Comparison of ENCODE assay signal across 20 cellular contexts in genomic region chr6:30964075-30964474, GRCh38. TPM values are rescaled to one million over a fixed set of nuclear protein-coding genes. Genes with fewer than 3 reads are reported as not detected.
A peak's percentile ranks its signal among the peaks of the same experiment; 100 is the strongest.
DNase-seq lines count a peak whose midpoint lies in the region; ATAC-seq lines count a peak whose summit lies in the region.
"Had no signal": no experiment of that assay in that cellular context is flagged by ENCODE, and none has a peak within 500 bp of the region (broad histone marks: within the 10 kb centered on the region; RNA-seq: fewer than 3 reads in every experiment).

No MANE protein-coding gene starts in this region.

- no peak overlapping the region for H2AFZ ChIP-seq in GM23248

- intact Hi-C loops in dendritic cell treated with granulocyte-macrophage colony-stimulating factor and Interleukin-4, amounts not matched to agents 40 ng/mL and 50 ng/mL, for 4 days (cut with micrococcal nuclease) = no loop called here

- no peak overlapping the region for H3K4me3 Mint-ChIP-seq in T-helper 17 cell
- no peak overlapping the region for H3K4me3 Mint-ChIP-seq in dendritic cell treated with granulocyte-macrophage colony-stimulating factor and Interleukin-4, amounts not matched to agents 40 ng/mL and 50 ng/mL, for 4 days
- H3K4me3 Mint-ChIP-seq: activated naive CD4-positive, alpha-beta T cell treated with anti-CD3 and anti-CD28 coated beads, Interleukin-2, amount 50 U/mL, for 24 hours had no signal

- H3K4me3 ChIP-seq in GM23248 = no peak overlapping the region
- H3K4me3 ChIP-seq: dorsolateral prefrontal cortex, ovary, sigmoid colon had no signal

- no peaks in the 10 kb centered on the region for H3K79me2 ChIP-seq in GM23248 (ENCODE audit: insufficient read depth)

- no peak overlapping the region for H3K27ac ChIP-seq in GM23248
- H3K27ac ChIP-seq: dorsolateral prefrontal cortex, ovary, sigmoid colon, VCaP had no signal

- H3K9ac ChIP-seq in GM23248 = no peak overlapping the region

- H3K4me2 ChIP-seq in GM23248 (ENCODE audit: unreplicated experiment) = no peak overlapping the region

- no peak for DNase-seq in activated naive CD4-positive, alpha-beta T cell treated with anti-CD3 and anti-CD28 coated beads, Interleukin-2, amount 50 U/mL, for 72 hours (ENCODE audit: low spot score in 2 of 2)
- DNase-seq in activated naive CD4-positive, alpha-beta T cell (lab: John Stamatoyannopoulos, UW) = no peak
- DNase-seq in T-helper 17 cell (no peak), T-helper 9 cell (no peak), KBM-7 (no peak), GM23248 (no peak)
- DNase-seq in stimulated activated naive CD8-positive, alpha-beta T cell treated with anti-CD3 and anti-CD28 coated beads, Interleukin-15, Interleukin-2, amounts not matched to agents 100 U/mL and 50 U/mL, for 24 hours = no peak
- DNase-seq: dorsolateral prefrontal cortex, EL, erythroblast, left ventricle myocardium superior, NCI-H1092 treated with DMSO at 0.1 percent for 48 hours, NCI-H2171, ovary, sigmoid colon had no signal

- peaks cover 18% of the 10 kb centered on the region for H3K4me1 Mint-ChIP-seq in T-helper 17 cell
- H3K4me1 Mint-ChIP-seq in dendritic cell treated with granulocyte-macrophage colony-stimulating factor and Interleukin-4, amounts not matched to agents 40 ng/mL and 50 ng/mL, for 4 days (ENCODE audit: low read depth) = peaks cover 2% of the 10 kb centered on the region
- H3K4me1 Mint-ChIP-seq: activated naive CD4-positive, alpha-beta T cell treated with anti-CD3 and anti-CD28 coated beads, Interleukin-2, amount 50 U/mL, for 24 hours had no signal

- H3K9me3 Mint-ChIP-seq in activated naive CD4-positive, alpha-beta T cell treated with anti-CD3 and anti-CD28 coated beads, Interleukin-2, amount 50 U/mL, for 72 hours = no peaks in the 10 kb centered on the region
- H3K9me3 Mint-ChIP-seq in dendritic cell treated with granulocyte-macrophage colony-stimulating factor and Interleukin-4, amounts not matched to agents 40 ng/mL and 50 ng/mL, for 4 days = no peaks in the 10 kb centered on the region
- H3K9me3 Mint-ChIP-seq: activated naive CD4-positive, alpha-beta T cell treated with anti-CD3 and anti-CD28 coated beads, Interleukin-2, amount 50 U/mL, for 24 hours; CD8-positive, alpha-beta memory T cell had no signal

- WGBS in GM23248 (ENCODE audit: low coverage in 1 of 2, low lambda C conversion rate in 2 of 2, missing lambda C conversion rate in 2 of 2), 2 experiments = 63 to 75% methylated on average over 4 of the region's 4 CpGs

- no peaks in the 10 kb centered on the region for H3K36me3 ChIP-seq in GM23248 (ENCODE audit: low read depth)
- H3K36me3 ChIP-seq: ovary, sigmoid colon had no signal

- in situ Hi-C loops in KBM-7 (cut with MboI; ENCODE audit: low pct_unique_long_range_greater_than_20kb, low sequenced_read_pairs) = no loop called here
- in situ Hi-C loops in GM23248 (cut with MboI) = no loop called here

- no peaks in the 10 kb centered on the region for H3K36me3 Mint-ChIP-seq in activated naive CD4-positive, alpha-beta T cell treated with anti-CD3 and anti-CD28 coated beads, Interleukin-2, amount 50 U/mL, for 72 hours
- H3K36me3 Mint-ChIP-seq in T-helper 17 cell (ENCODE audit: low read depth) = peaks cover 2% of the 10 kb centered on the region
- H3K36me3 Mint-ChIP-seq in dendritic cell treated with granulocyte-macrophage colony-stimulating factor and Interleukin-4, amounts not matched to agents 40 ng/mL and 50 ng/mL, for 4 days (ENCODE audit: low read depth) = no peaks in the 10 kb centered on the region
- H3K36me3 Mint-ChIP-seq: activated naive CD4-positive, alpha-beta T cell treated with anti-CD3 and anti-CD28 coated beads, Interleukin-2, amount 50 U/mL, for 24 hours had no signal

- H3K9me2 ChIP-seq in GM23248 (ENCODE audit: insufficient read depth) = no peaks in the 10 kb centered on the region

- H3K27me3 ChIP-seq in GM23248 (replicated peaks; ENCODE audit: insufficient read depth) = peaks cover 20% of the 10 kb centered on the region
- H3K27me3 ChIP-seq: dorsolateral prefrontal cortex, ovary had no signal

- H3K4me1 ChIP-seq in GM23248 (ENCODE audit: insufficient read depth) = no peaks in the 10 kb centered on the region
- H3K4me1 ChIP-seq: sigmoid colon had no signal

- peak overlapping the region in 1 of 2 donors; percentile 32 for H3K27ac Mint-ChIP-seq in activated naive CD4-positive, alpha-beta T cell treated with anti-CD3 and anti-CD28 coated beads, Interleukin-2, amount 50 U/mL, for 72 hours
- peak overlapping the region; percentile 14 for H3K27ac Mint-ChIP-seq in T-helper 17 cell
- peak overlapping the region; percentile 1 for H3K27ac Mint-ChIP-seq in dendritic cell treated with granulocyte-macrophage colony-stimulating factor and Interleukin-4, amounts not matched to agents 40 ng/mL and 50 ng/mL, for 4 days

- peaks cover 41% of the 10 kb centered on the region for H3K27me3 Mint-ChIP-seq in T-helper 17 cell
- peaks cover 48% of the 10 kb centered on the region for H3K27me3 Mint-ChIP-seq in dendritic cell treated with granulocyte-macrophage colony-stimulating factor and Interleukin-4, amounts not matched to agents 40 ng/mL and 50 ng/mL, for 4 days

- peaks cover 4% of the 10 kb centered on the region; the same call in 1 of the 2 replicates for H3F3A ChIP-seq in GM23248 (ENCODE audit: insufficient read depth)

- ATAC-seq in activated naive CD4-positive, alpha-beta T cell treated with anti-CD3 and anti-CD28 coated beads, Interleukin-2, amount 50 U/mL, for 72 hours = peak; percentile 28 to 65
- peak; percentile 61 for ATAC-seq in T-helper 17 cell
- ATAC-seq in stimulated activated naive CD8-positive, alpha-beta T cell treated with anti-CD3 and anti-CD28 coated beads, Interleukin-15, Interleukin-2, amounts not matched to agents 100 U/mL and 50 U/mL, for 24 hours = peak; percentile 30
- ATAC-seq: left ventricle myocardium superior had no signal

- H4K20me1 ChIP-seq in GM23248 (ENCODE audit: insufficient read depth) = no peaks in the 10 kb centered on the region

- H3K9me3 ChIP-seq in T-helper 17 cell (ENCODE audit: control insufficient read depth, low read length, poor library complexity, severe bottlenecking) (no peaks in the 10 kb centered on the region), GM23248 (ENCODE audit: low read depth) (no peaks in the 10 kb centered on the region)
- H3K9me3 ChIP-seq: ovary, sigmoid colon had no signal

RNA-seq across cellular contexts. Expression of gene MUC21, which starts 19.4 kb away (rescaled TPM):
- not detected for total RNA-seq in activated naive CD4-positive, alpha-beta T cell treated with anti-CD3 and anti-CD28 coated beads, Interleukin-2, amount 50 U/mL, for 72 hours
- not detected for total RNA-seq in T-helper 17 cell
- not detected in 2 replicates for total RNA-seq in GM23248 (2014; rRNA removed; shearing (Covaris generic))
- not detected in 2 replicates for polyA plus RNA-seq in GM23248 (2016; fragmentation: Nextera tagmentation; extraction: Ambion mirVana)
- total RNA-seq: CD8-positive, alpha-beta memory T cell; left ventricle myocardium superior; ovary; sigmoid colon had no signal
- polyA plus RNA-seq: CD8-positive, alpha-beta memory T cell; ovary had no signal

RNA-seq across cellular contexts. Expression of gene MUCL3, which starts 23.3 kb away (rescaled TPM):
- total RNA-seq in activated naive CD4-positive, alpha-beta T cell treated with anti-CD3 and anti-CD28 coated beads, Interleukin-2, amount 50 U/mL, for 72 hours = not detected
- not detected for total RNA-seq in T-helper 17 cell
- total RNA-seq in GM23248 (2014; rRNA removed; shearing (Covaris generic)) = not detected in 2 replicates
- polyA plus RNA-seq in GM23248 (2016; fragmentation: Nextera tagmentation; extraction: Ambion mirVana) = not detected in 2 replicates
- total RNA-seq: CD8-positive, alpha-beta memory T cell; dorsolateral prefrontal cortex; left ventricle myocardium superior; sigmoid colon had no signal
- polyA plus RNA-seq: CD8-positive, alpha-beta memory T cell; ovary had no signal

RNA-seq across cellular contexts. Expression of gene SFTA2, which starts 32.1 kb away (rescaled TPM):
- not detected for total RNA-seq in activated naive CD4-positive, alpha-beta T cell treated with anti-CD3 and anti-CD28 coated beads, Interleukin-2, amount 50 U/mL, for 72 hours
- not detected for total RNA-seq in T-helper 17 cell
- total RNA-seq in GM23248 (2014; rRNA removed; shearing (Covaris generic)) = not detected in 2 replicates
- not detected in 2 replicates for polyA plus RNA-seq in GM23248 (2016; fragmentation: Nextera tagmentation; extraction: Ambion mirVana)
- total RNA-seq: bronchial epithelial cell; CD8-positive, alpha-beta memory T cell; left ventricle myocardium superior; sigmoid colon had no signal
- polyA plus RNA-seq: CD8-positive, alpha-beta memory T cell; ovary had no signal

RNA-seq across cellular contexts. Expression of gene MUC22, which starts 46.2 kb away (rescaled TPM):
- not detected for total RNA-seq in activated naive CD4-positive, alpha-beta T cell treated with anti-CD3 and anti-CD28 coated beads, Interleukin-2, amount 50 U/mL, for 72 hours
- total RNA-seq in T-helper 17 cell = not detected
- not detected in 2 replicates for total RNA-seq in GM23248 (2014; rRNA removed; shearing (Covaris generic))
- not detected in 2 replicates for polyA plus RNA-seq in GM23248 (2016; fragmentation: Nextera tagmentation; extraction: Ambion mirVana)
- total RNA-seq: CD8-positive, alpha-beta memory T cell; dorsolateral prefrontal cortex; ovary; sigmoid colon had no signal
- polyA plus RNA-seq: CD8-positive, alpha-beta memory T cell; ovary; sigmoid colon had no signal

RNA-seq across cellular contexts. Expression of gene VARS2, which starts 50.0 kb away (rescaled TPM):
- 10 to 100 TPM; 55.1 to 55.7 TPM for total RNA-seq in activated naive CD4-positive, alpha-beta T cell treated with anti-CD3 and anti-CD28 coated beads, Interleukin-2, amount 50 U/mL, for 72 hours
- total RNA-seq in T-helper 17 cell = 10 to 100 TPM; 24.4 to 30.5 TPM
- 11.9 and 20.8 TPM in 2 replicates for total RNA-seq in GM23248 (2014; rRNA removed; shearing (Covaris generic))
- 8.5 and 9.9 TPM in 2 replicates for polyA plus RNA-seq in GM23248 (2016; fragmentation: Nextera tagmentation; extraction: Ambion mirVana)
